12 cellular contexts compared by ENCODE assay signal in genomic region chr22:42072606-42073330, GRCh38. TPM values are rescaled to one million over a fixed set of nuclear protein-coding genes. Genes with fewer than 3 reads are reported as not detected.
DNase-seq lines count a peak whose midpoint lies in the region; ATAC-seq and TF ChIP-seq lines count a peak whose summit lies in the region.
"Had no signal": no experiment of that assay in that cellular context is flagged by ENCODE, and none has a peak within 500 bp of the region (broad histone marks: within the 10 kb centered on the region; RNA-seq: fewer than 3 reads in every experiment).

No MANE protein-coding gene starts in this region.

- H3K4me1 Mint-ChIP-seq in T-helper 1 cell treated with Interleukin-12 subunit alpha and Interleukin-12 subunit beta and Interleukin-4 antibody, amounts not matched to agents 30 μg/mL and 1 μg/mL, for 36 hours (ENCODE audit: low read depth) = peaks cover 29% of the 10 kb centered on the region
- H3K4me1 Mint-ChIP-seq in neural crest cell = peaks cover 25% of the 10 kb centered on the region

- in situ Hi-C loops in brain microvascular endothelial cell (cut with HindIII; ENCODE audit: low pct_ligation_motif_present, low sequenced_read_pairs) = no loop called here

- no peak for TF ChIP-seq EP300 in SK-N-SH (IDR thresholded peaks at IDR 0.05; ENCODE audit: borderline replicate concordance in 1 of 2, low read depth in 1 of 2, low read length in 1 of 2)

- H2AFZ ChIP-seq in SK-N-SH (ENCODE audit: low read depth) = no peak overlapping the region

- H3K27me3 ChIP-seq in brain microvascular endothelial cell (replicated peaks) (no peaks in the 10 kb centered on the region), SK-N-SH (ENCODE audit: insufficient read depth) (no peaks in the 10 kb centered on the region)
- H3K27me3 ChIP-seq: SJSA1, upper lobe of right lung had no signal

- H3K36me3 Mint-ChIP-seq in T-helper 1 cell treated with Interleukin-12 subunit alpha and Interleukin-12 subunit beta and Interleukin-4 antibody, amounts not matched to agents 30 μg/mL and 1 μg/mL, for 36 hours (ENCODE audit: low read depth) = peaks cover 7% of the 10 kb centered on the region
- H3K36me3 Mint-ChIP-seq in neural crest cell (ENCODE audit: low read depth) = no peaks in the 10 kb centered on the region

- H3K9me3 ChIP-seq in SK-N-SH = no peaks in the 10 kb centered on the region
- H3K9me3 ChIP-seq: SJSA1, upper lobe of right lung had no signal

- TF ChIP-seq CTCF in brain microvascular endothelial cell (IDR thresholded peaks at IDR 0.05; ENCODE audit: low read depth, low read length, missing control alignments) (peak; percentile 11), neural crest cell (conservative IDR thresholded peaks at IDR 0.05) (no peak), SK-N-SH (IDR thresholded peaks at IDR 0.05) (no peak)

- no peak for DNase-seq in T-helper 1 cell
- peak; percentile 29 for DNase-seq in NAMALWA (ENCODE audit: low spot score)
- no peak for DNase-seq in brain microvascular endothelial cell
- no peak for DNase-seq in neural crest cell (ENCODE audit: low read depth, low spot score)
- no peak for DNase-seq in SK-N-SH
- DNase-seq in SIG-M5 (lab: John Stamatoyannopoulos, UW) = no peak
- DNase-seq: cortex of kidney, NCI-H524, upper lobe of right lung had no signal

- H3K27ac ChIP-seq in brain microvascular endothelial cell (no peak overlapping the region), SK-N-SH (ENCODE audit: low read depth in 2 of 2, low read length in 1 of 2) (no peak overlapping the region)

- H3K36me3 ChIP-seq in brain microvascular endothelial cell (replicated peaks) (peaks cover 2% of the 10 kb centered on the region), SK-N-SH (replicated peaks in 1 of 2; ENCODE audit: control insufficient read depth in 1 of 2, insufficient read depth in 2 of 2, low read length in 1 of 2) (no peaks in the 10 kb centered on the region)

- 72% methylated on average over 7 of the region's 8 CpGs for WGBS in SK-N-SH (ENCODE audit: low lambda C conversion rate)

- H3K9me3 Mint-ChIP-seq in T-helper 1 cell treated with Interleukin-12 subunit alpha and Interleukin-12 subunit beta and Interleukin-4 antibody, amounts not matched to agents 30 μg/mL and 1 μg/mL, for 36 hours = no peaks in the 10 kb centered on the region
- no peaks in the 10 kb centered on the region for H3K9me3 Mint-ChIP-seq in neural crest cell

- CTCF ChIA-PET in SK-N-SH (lab: Yijun Ruan, JAX) = no interaction called here

- H3K27ac Mint-ChIP-seq in T-helper 1 cell treated with Interleukin-12 subunit alpha and Interleukin-12 subunit beta and Interleukin-4 antibody, amounts not matched to agents 30 μg/mL and 1 μg/mL, for 36 hours = peak overlapping the region; percentile 69
- peak overlapping the region; percentile 64 for H3K27ac Mint-ChIP-seq in neural crest cell (ENCODE audit: unreplicated experiment)

- no peak for TF ChIP-seq RAD21 in SK-N-SH (IDR thresholded peaks at IDR 0.05; ENCODE audit: low read length)

- H3K27me3 Mint-ChIP-seq in T-helper 1 cell treated with Interleukin-12 subunit alpha and Interleukin-12 subunit beta and Interleukin-4 antibody, amounts not matched to agents 30 μg/mL and 1 μg/mL, for 36 hours (ENCODE audit: low read depth) = no peaks in the 10 kb centered on the region
- no peaks in the 10 kb centered on the region for H3K27me3 Mint-ChIP-seq in neural crest cell (ENCODE audit: low read depth)

- POLR2A ChIA-PET in SK-N-SH (lab: Yijun Ruan, JAX) = no interaction called here

- no peaks in the 10 kb centered on the region for H3K79me2 ChIP-seq in SK-N-SH (ENCODE audit: insufficient read depth)

- H3K4me1 ChIP-seq in SK-N-SH (ENCODE audit: control insufficient read depth in 1 of 2, insufficient read depth in 2 of 2, low read depth in 1 of 2, low read length in 1 of 2) = peaks cover 8% of the 10 kb centered on the region in 2 experiments; a peak in 2 of 4 replicates

- no peaks in the 10 kb centered on the region for H3K9me2 ChIP-seq in SK-N-SH

- no peak overlapping the region for H3K4me2 ChIP-seq in SK-N-SH

- peak overlapping the region; percentile 67 for H3K4me3 Mint-ChIP-seq in T-helper 1 cell treated with Interleukin-12 subunit alpha and Interleukin-12 subunit beta and Interleukin-4 antibody, amounts not matched to agents 30 μg/mL and 1 μg/mL, for 36 hours
- H3K4me3 Mint-ChIP-seq in neural crest cell = peak overlapping the region; percentile 31

- no peak for ATAC-seq in GM21529 (IDR thresholded peaks at IDR 0.05; ENCODE audit: unreplicated experiment)
- ATAC-seq: upper lobe of right lung had no signal

- no peaks in the 10 kb centered on the region for H3F3A ChIP-seq in SK-N-SH (replicated peaks; ENCODE audit: insufficient read depth)

- H3K4me3 ChIP-seq in brain microvascular endothelial cell (ENCODE audit: low read depth, low read length) (no peak overlapping the region), SK-N-SH (ENCODE audit: low read depth in 2 of 2, low read length in 1 of 2) (no peak overlapping the region)

- no peaks in the 10 kb centered on the region for H4K20me1 ChIP-seq in SK-N-SH (ENCODE audit: insufficient read depth)

- no peak overlapping the region for H3K9ac ChIP-seq in SK-N-SH

TF ChIP-seq in SK-N-SH, 30 proteins besides CTCF, POLR2A, EP300 and RAD21:
- TF ChIP-seq RCOR1 (IDR thresholded peaks at IDR 0.05; ENCODE audit: low read length) (no peak), FOXJ3 (CRISPR knock-in tag; IDR thresholded peaks at IDR 0.05) (no peak), MEF2A (IDR thresholded peaks at IDR 0.05; ENCODE audit: borderline replicate concordance, low read depth) (no peak)
TF ChIP-seq in SK-N-SH: peak in this region for 0.

RNA-seq across cellular contexts. Expression of gene PHETA2, which starts 1.3 kb away (rescaled TPM):
- 1.3 and 1.5 TPM in 2 replicates for total RNA-seq in neural crest cell
- polyA plus RNA-seq in SK-N-SH (2012; rRNA removed) = 0.05 and 0.18 TPM in 2 replicates
- polyA plus RNA-seq in SK-N-SH (2012; cell fraction: cytosol; rRNA removed) = 0.05 and 0.07 TPM in 2 replicates
- polyA plus RNA-seq in SK-N-SH (2012; cell fraction: nucleus; rRNA removed) = 0.29 and 0.30 TPM in 2 replicates

RNA-seq across cellular contexts. Expression of gene NAGA, which starts 2.2 kb away (rescaled TPM):
- total RNA-seq in neural crest cell = 21.2 and 21.4 TPM in 2 replicates
- polyA plus RNA-seq in SK-N-SH (2012; rRNA removed) = 15.4 and 16.8 TPM in 2 replicates
- 8.2 and 11.0 TPM in 2 replicates for polyA plus RNA-seq in SK-N-SH (2012; cell fraction: cytosol; rRNA removed)
- polyA plus RNA-seq in SK-N-SH (2012; cell fraction: nucleus; rRNA removed) = 11.2 and 14.8 TPM in 2 replicates

RNA-seq across cellular contexts. Expression of gene SMDT1, which starts 6.7 kb away (rescaled TPM):
- total RNA-seq in neural crest cell = 65.7 and 70.9 TPM in 2 replicates
- polyA plus RNA-seq in SK-N-SH (2012; rRNA removed) = 23.4 and 29.8 TPM in 2 replicates
- polyA plus RNA-seq in SK-N-SH (2012; cell fraction: cytosol; rRNA removed) = 24.0 and 26.8 TPM in 2 replicates
- polyA plus RNA-seq in SK-N-SH (2012; cell fraction: nucleus; rRNA removed) = 8.9 and 9.6 TPM in 2 replicates

RNA-seq across cellular contexts. Expression of gene NDUFA6, which starts 17.8 kb away (rescaled TPM):
- 104 and 120 TPM in 2 replicates for total RNA-seq in neural crest cell
- polyA plus RNA-seq in SK-N-SH (2012; rRNA removed) = 37.8 and 42.0 TPM in 2 replicates
- polyA plus RNA-seq in SK-N-SH (2012; cell fraction: cytosol; rRNA removed) = 48.5 and 52.2 TPM in 2 replicates
- 12.8 and 13.7 TPM in 2 replicates for polyA plus RNA-seq in SK-N-SH (2012; cell fraction: nucleus; rRNA removed)

RNA-seq across cellular contexts. Expression of gene CYP2D6, which starts 57.8 kb away (rescaled TPM):
- 3.5 and 3.7 TPM in 2 replicates for total RNA-seq in neural crest cell
- polyA plus RNA-seq in SK-N-SH (2012; rRNA removed) = 0.26 and 0.32 TPM in 2 replicates
- polyA plus RNA-seq in SK-N-SH (2012; cell fraction: cytosol; rRNA removed) = 0.03 and 0.05 TPM in 2 replicates
- polyA plus RNA-seq in SK-N-SH (2012; cell fraction: nucleus; rRNA removed) = 5.0 and 6.1 TPM in 2 replicates
